Comparison of ENCODE assay signal across 1 cellular context in genomic region chrX:1490723-1491122, GRCh38. TPM values are rescaled to one million over a fixed set of nuclear protein-coding genes. Genes with fewer than 3 reads are reported as not detected.
"Had no signal": no experiment of that assay in that cellular context is flagged by ENCODE, and none has a peak within 500 bp of the region (broad histone marks: within the 10 kb centered on the region; RNA-seq: fewer than 3 reads in every experiment).

No MANE protein-coding gene starts in this region.

RNA-seq across cellular contexts. Expression of gene P2RY8, which starts 46.3 kb away (rescaled TPM):
- total RNA-seq: temporal lobe had no signal
